1 cellular context compared by ENCODE assay signal in genomic region chr21:46458315-46459023, GRCh38.
TF ChIP-seq lines count a peak whose summit lies in the region.

Gene DIP2A (plus strand): TSS chr21:46458891. CDS start chr21:46459132, 241 bp downstream.

TF ChIP-seq in HEK293, 187 proteins besides CTCF, POLR2A, EP300 and RAD21 (continued from another document and continues in another):
- no peak for TF ChIP-seq ZNF132 (tag by site-specific recombination; IDR thresholded peaks at IDR 0.05; ENCODE audit: borderline replicate concordance)
- TF ChIP-seq GFI1B (tag by site-specific recombination; IDR thresholded peaks at IDR 0.05), result no peak
- TF ChIP-seq SP7 (tag by site-specific recombination; IDR thresholded peaks at IDR 0.05), result peak; percentile 82
- no peak for TF ChIP-seq BCL11B (tag by site-specific recombination; IDR thresholded peaks at IDR 0.05; ENCODE audit: low read depth)
- TF ChIP-seq TRIM28 (IDR thresholded peaks at IDR 0.05; ENCODE audit: borderline replicate concordance, low read length), result no peak
- TF ChIP-seq ZXDB (tag by site-specific recombination; IDR thresholded peaks at IDR 0.05), result peak; percentile 66
- TF ChIP-seq ZNF513 (tag by site-specific recombination; IDR thresholded peaks at IDR 0.05), result no peak; the same call in 1 of the 2 replicates
- no peak for TF ChIP-seq MZF1 (tag by site-specific recombination; IDR thresholded peaks at IDR 0.05; ENCODE audit: borderline replicate concordance)
- TF ChIP-seq WT1 (tag by site-specific recombination; IDR thresholded peaks at IDR 0.05), result no peak; the same call in 1 of the 2 replicates
- TF ChIP-seq ZNF292 (tag by site-specific recombination; IDR thresholded peaks at IDR 0.05; ENCODE audit: borderline replicate concordance, low read depth), result no peak
- TF ChIP-seq GLIS1 (tag by site-specific recombination; IDR thresholded peaks at IDR 0.05), result no peak; the same call in 1 of the 2 replicates
- TF ChIP-seq ZNF692 (tag by site-specific recombination; IDR thresholded peaks at IDR 0.05), result peak; percentile 81
- TF ChIP-seq TSHZ1 (tag by site-specific recombination; IDR thresholded peaks at IDR 0.05; ENCODE audit: borderline replicate concordance), result peak; percentile 47; the same call in 1 of the 2 replicates
- TF ChIP-seq ZFP3 (tag by site-specific recombination; IDR thresholded peaks at IDR 0.05; ENCODE audit: low read depth), result no peak
- TF ChIP-seq ZNF530 (tag by site-specific recombination; IDR thresholded peaks at IDR 0.05; ENCODE audit: low read depth), result no peak
- no peak for TF ChIP-seq ZBTB21 (tag by site-specific recombination; IDR thresholded peaks at IDR 0.05)
- no peak; the same call in 1 of the 2 replicates for TF ChIP-seq REST (tag by site-specific recombination; IDR thresholded peaks at IDR 0.05)
- no peak for TF ChIP-seq ZNF544 (tag by site-specific recombination; IDR thresholded peaks at IDR 0.05)
- no peak for TF ChIP-seq ZNF660 (tag by site-specific recombination; IDR thresholded peaks at IDR 0.05)
- TF ChIP-seq TCF7L2 (IDR thresholded peaks at IDR 0.05; ENCODE audit: borderline replicate concordance, low read depth, low read length), result no peak
- TF ChIP-seq ZNF596 (tag by site-specific recombination; IDR thresholded peaks at IDR 0.05), result peak; percentile 37; the same call in 1 of the 2 replicates
- no peak; the same call in 1 of the 2 replicates for TF ChIP-seq ZNF610 (tag by site-specific recombination; IDR thresholded peaks at IDR 0.05; ENCODE audit: borderline replicate concordance)
- no peak for TF ChIP-seq ZNF239 (tag by site-specific recombination; IDR thresholded peaks at IDR 0.05)
- no peak for TF ChIP-seq ZSCAN18 (tag by site-specific recombination; IDR thresholded peaks at IDR 0.05)
- TF ChIP-seq ZNF341 (tag by site-specific recombination; IDR thresholded peaks at IDR 0.05; ENCODE audit: low read depth), result no peak
- no peak for TF ChIP-seq ZNF404 (tag by site-specific recombination; IDR thresholded peaks at IDR 0.05)
- no peak for TF ChIP-seq EGR2 (tag by site-specific recombination; IDR thresholded peaks at IDR 0.05; ENCODE audit: low read depth)
- no peak for TF ChIP-seq ZNF280D (tag by site-specific recombination; IDR thresholded peaks at IDR 0.05)
- TF ChIP-seq ZNF837 (tag by site-specific recombination; IDR thresholded peaks at IDR 0.05), result no peak
- TF ChIP-seq ZNF510 (tag by site-specific recombination; IDR thresholded peaks at IDR 0.05; ENCODE audit: insufficient replicate concordance), result no peak
- peak; percentile 86 for TF ChIP-seq ZNF335 (tag by site-specific recombination; conservative IDR thresholded peaks at IDR 0.05)
- TF ChIP-seq ZNF433 (tag by site-specific recombination; IDR thresholded peaks at IDR 0.05; ENCODE audit: low read depth), result no peak
- TF ChIP-seq ZFP41 (tag by site-specific recombination; IDR thresholded peaks at IDR 0.05; ENCODE audit: borderline replicate concordance), result no peak
- TF ChIP-seq, protein P1, sequence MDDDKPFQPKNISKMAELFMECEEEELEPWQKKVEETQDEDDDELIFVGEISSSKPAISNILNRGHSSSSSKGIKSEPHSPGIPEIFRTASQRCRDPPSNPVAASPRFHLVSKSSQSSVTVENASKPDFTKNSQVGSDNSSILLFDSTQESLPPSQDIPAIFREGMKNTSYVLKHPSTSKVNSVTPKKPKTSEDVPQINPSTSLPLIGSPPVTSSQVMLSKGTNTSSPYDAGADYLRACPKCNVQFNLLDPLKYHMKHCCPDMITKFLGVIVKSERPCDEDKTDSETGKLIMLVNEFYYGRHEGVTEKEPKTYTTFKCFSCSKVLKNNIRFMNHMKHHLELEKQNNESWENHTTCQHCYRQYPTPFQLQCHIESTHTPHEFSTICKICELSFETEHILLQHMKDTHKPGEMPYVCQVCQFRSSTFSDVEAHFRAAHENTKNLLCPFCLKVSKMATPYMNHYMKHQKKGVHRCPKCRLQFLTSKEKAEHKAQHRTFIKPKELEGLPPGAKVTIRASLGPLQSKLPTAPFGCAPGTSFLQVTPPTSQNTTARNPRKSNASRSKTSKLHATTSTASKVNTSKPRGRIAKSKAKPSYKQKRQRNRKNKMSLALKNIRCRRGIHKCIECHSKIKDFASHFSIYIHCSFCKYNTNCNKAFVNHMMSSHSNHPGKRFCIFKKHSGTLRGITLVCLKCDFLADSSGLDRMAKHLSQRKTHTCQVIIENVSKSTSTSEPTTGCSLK (tag by site-specific recombination; IDR thresholded peaks at IDR 0.05), result no peak
- TF ChIP-seq ZNF555 (tag by site-specific recombination; conservative IDR thresholded peaks at IDR 0.05), result no peak
- no peak for TF ChIP-seq ZNF48 (tag by site-specific recombination; IDR thresholded peaks at IDR 0.05)
- TF ChIP-seq ZNF76 (tag by site-specific recombination; IDR thresholded peaks at IDR 0.05; ENCODE audit: borderline replicate concordance, low read depth), result peak; percentile 95
- peak; percentile 43; the same call in 1 of the 2 replicates for TF ChIP-seq ZNF423 (tag by site-specific recombination; IDR thresholded peaks at IDR 0.05)
- TF ChIP-seq ZNF561 (tag by site-specific recombination; IDR thresholded peaks at IDR 0.05; ENCODE audit: borderline replicate concordance), result 0 out of 2 replicates have a peak, but pooled peaks have one; percentile 81
- TF ChIP-seq, protein P2, sequence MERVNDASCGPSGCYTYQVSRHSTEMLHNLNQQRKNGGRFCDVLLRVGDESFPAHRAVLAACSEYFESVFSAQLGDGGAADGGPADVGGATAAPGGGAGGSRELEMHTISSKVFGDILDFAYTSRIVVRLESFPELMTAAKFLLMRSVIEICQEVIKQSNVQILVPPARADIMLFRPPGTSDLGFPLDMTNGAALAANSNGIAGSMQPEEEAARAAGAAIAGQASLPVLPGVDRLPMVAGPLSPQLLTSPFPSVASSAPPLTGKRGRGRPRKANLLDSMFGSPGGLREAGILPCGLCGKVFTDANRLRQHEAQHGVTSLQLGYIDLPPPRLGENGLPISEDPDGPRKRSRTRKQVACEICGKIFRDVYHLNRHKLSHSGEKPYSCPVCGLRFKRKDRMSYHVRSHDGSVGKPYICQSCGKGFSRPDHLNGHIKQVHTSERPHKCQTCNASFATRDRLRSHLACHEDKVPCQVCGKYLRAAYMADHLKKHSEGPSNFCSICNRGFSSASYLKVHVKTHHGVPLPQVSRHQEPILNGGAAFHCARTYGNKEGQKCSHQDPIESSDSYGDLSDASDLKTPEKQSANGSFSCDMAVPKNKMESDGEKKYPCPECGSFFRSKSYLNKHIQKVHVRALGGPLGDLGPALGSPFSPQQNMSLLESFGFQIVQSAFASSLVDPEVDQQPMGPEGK (tag by site-specific recombination; IDR thresholded peaks at IDR 0.05), result peak; percentile 41; the same call in 1 of the 2 replicates
- TF ChIP-seq SP3 (tag by site-specific recombination; IDR thresholded peaks at IDR 0.05), result peak; percentile 86
- no peak for TF ChIP-seq ZNF585B (tag by site-specific recombination; IDR thresholded peaks at IDR 0.05)
- no peak for TF ChIP-seq ZNF16 (tag by site-specific recombination; IDR thresholded peaks at IDR 0.05; ENCODE audit: low read depth)
- TF ChIP-seq ZNF37A (tag by site-specific recombination; IDR thresholded peaks at IDR 0.05), result no peak
- TF ChIP-seq GLI2 (tag by site-specific recombination; IDR thresholded peaks at IDR 0.05; ENCODE audit: borderline replicate concordance, low read depth), result no peak
